13 cellular contexts compared by ENCODE assay signal in genomic region chr7:127678330-127678729, GRCh38. TPM values are rescaled to one million over a fixed set of nuclear protein-coding genes. Genes with fewer than 3 reads are reported as not detected.
DNase-seq lines count a peak whose midpoint lies in the region; ATAC-seq and TF ChIP-seq lines count a peak whose summit lies in the region.
"Had no signal": no experiment of that assay in that cellular context is flagged by ENCODE, and none has a peak within 500 bp of the region (broad histone marks: within the 10 kb centered on the region; RNA-seq: fewer than 3 reads in every experiment).

No MANE protein-coding gene starts in this region.

- H2AFZ ChIP-seq in OCI-LY3 (ENCODE audit: low read depth, low read length) (no peak overlapping the region), OCI-LY7 (ENCODE audit: low read length) (no peak overlapping the region)
- H2AFZ ChIP-seq: hepatocyte had no signal

- H3K9me3 Mint-ChIP-seq in MCF 10A (ENCODE audit: unreplicated experiment) = peaks cover 5% of the 10 kb centered on the region
- peaks cover 9 to 19% (median 17%) of the 10 kb centered on the region in 5 donors for H3K9me3 Mint-ChIP-seq in CD8-positive, alpha-beta memory T cell

- H3K27me3 ChIP-seq in breast epithelium (no peaks in the 10 kb centered on the region), OCI-LY3 (ENCODE audit: low read depth, low read length) (no peaks in the 10 kb centered on the region), tibial artery (no peaks in the 10 kb centered on the region)
- no peaks in the 10 kb centered on the region for H3K27me3 ChIP-seq in CD8-positive, alpha-beta memory T cell (ENCODE audit: insufficient read depth, low read length, poor library complexity, severe bottlenecking)
- H3K27me3 ChIP-seq: esophagus squamous epithelium, hepatocyte had no signal

- peak overlapping the region; percentile 68 for H3K27ac Mint-ChIP-seq in MCF 10A (ENCODE audit: low read depth, unreplicated experiment)
- H3K27ac Mint-ChIP-seq in CD8-positive, alpha-beta memory T cell = peak overlapping the region in 2 of 8 donors; percentile 57 to 81
- H3K27ac Mint-ChIP-seq: activated naive CD8-positive, alpha-beta T cell treated with anti-CD3 and anti-CD28 coated beads, Interleukin-2, amount 50 U/mL, for 24 hours had no signal

- TF ChIP-seq POLR2A in breast epithelium (IDR thresholded peaks at IDR 0.05) = no peak

- TF ChIP-seq CTCF in MCF 10A (IDR thresholded peaks at IDR 0.05; ENCODE audit: unreplicated experiment) = no peak
- TF ChIP-seq CTCF in breast epithelium (IDR thresholded peaks at IDR 0.05) = no peak
- no peak for TF ChIP-seq CTCF in OCI-LY3 (IDR thresholded peaks at IDR 0.05; ENCODE audit: low read depth, low read length)
- TF ChIP-seq CTCF in epithelial cell of esophagus (IDR thresholded peaks at IDR 0.05; ENCODE audit: insufficient read depth, low read depth, low read length, missing control alignments) = no peak
- TF ChIP-seq CTCF in tibial artery (IDR thresholded peaks at IDR 0.05) = no peak
- TF ChIP-seq CTCF in OCI-LY7 (conservative IDR thresholded peaks at IDR 0.05; ENCODE audit: low read length) = no peak

- no peaks in the 10 kb centered on the region for H3K27me3 Mint-ChIP-seq in MCF 10A (ENCODE audit: insufficient read depth, unreplicated experiment)
- H3K27me3 Mint-ChIP-seq in CD8-positive, alpha-beta memory T cell = peaks cover 0 to 1% of the 10 kb centered on the region in 2 donors
- H3K27me3 Mint-ChIP-seq: activated naive CD8-positive, alpha-beta T cell treated with anti-CD3 and anti-CD28 coated beads, Interleukin-2, amount 50 U/mL, for 24 hours had no signal

- H3K4me2 ChIP-seq in OCI-LY3 (ENCODE audit: low read length) (peak overlapping the region; percentile 48), OCI-LY7 (ENCODE audit: low read length) (no peak overlapping the region)
- H3K4me2 ChIP-seq: hepatocyte had no signal

- intact Hi-C loops in MCF 10A (cut with micrococcal nuclease) = no loop called here
- intact Hi-C loops in breast epithelium (cut with DNase I; ENCODE audit: low total_unique reads) = no loop called here
- intact Hi-C loops in tibial artery (cut with DNase I; ENCODE audit: low total_unique reads) = no loop called here
- intact Hi-C loops in OCI-LY7 (cut with micrococcal nuclease; ENCODE audit: unreplicated experiment) = no loop called here

- H3K36me3 Mint-ChIP-seq in MCF 10A (ENCODE audit: insufficient read depth, unreplicated experiment) = peaks cover 29% of the 10 kb centered on the region
- H3K36me3 Mint-ChIP-seq in CD8-positive, alpha-beta memory T cell = peaks cover 26 to 58% (median 30%) of the 10 kb centered on the region in 3 donors

- H3K4me3 Mint-ChIP-seq in MCF 10A (ENCODE audit: unreplicated experiment) = no peak overlapping the region
- peak overlapping the region in 1 of 7 donors; percentile 43 for H3K4me3 Mint-ChIP-seq in CD8-positive, alpha-beta memory T cell
- H3K4me3 Mint-ChIP-seq: activated naive CD8-positive, alpha-beta T cell treated with anti-CD3 and anti-CD28 coated beads, Interleukin-2, amount 50 U/mL, for 24 hours had no signal

- no peak overlapping the region for H3K27ac ChIP-seq in breast epithelium
- peak overlapping the region; percentile 55 for H3K27ac ChIP-seq in OCI-LY3 (ENCODE audit: low read length)
- H3K27ac ChIP-seq in CD8-positive, alpha-beta memory T cell (ENCODE audit: low read depth, low read length) = no peak overlapping the region
- no peak overlapping the region for H3K27ac ChIP-seq in tibial artery
- H3K27ac ChIP-seq in OCI-LY7 (ENCODE audit: low read depth, low read length, poor library complexity, severe bottlenecking) = no peak overlapping the region
- H3K27ac ChIP-seq: hepatocyte, SK-N-MC had no signal

- H3K9me3 ChIP-seq in breast epithelium (no peaks in the 10 kb centered on the region), OCI-LY3 (ENCODE audit: insufficient read depth, low read length) (no peaks in the 10 kb centered on the region), tibial artery (no peaks in the 10 kb centered on the region), OCI-LY7 (ENCODE audit: low read length) (peaks cover 35% of the 10 kb centered on the region; the same call in 1 of the 2 replicates)
- H3K9me3 ChIP-seq in CD8-positive, alpha-beta memory T cell (ENCODE audit: low read length) = peaks cover 6% of the 10 kb centered on the region

- CTCF ChIA-PET in MCF 10A (lab: Yijun Ruan, JAX) = interaction anchor here (0.6 to 1.2 kb wide), 4 partner anchors 9 to 529 kb away, joined by 3 to 4 read pairs (median 4); no protein-coding TSS in a partner anchor
- CTCF ChIA-PET in CD8-positive, alpha-beta memory T cell (lab: Charles Lee) = no interaction called here
- CTCF ChIA-PET in OCI-LY7 (lab: Charles Lee; ENCODE audit: unreplicated experiment) = no interaction called here

- ATAC-seq in GM18867 (IDR thresholded peaks at IDR 0.05; ENCODE audit: unreplicated experiment) = no peak
- ATAC-seq: activated naive CD8-positive, alpha-beta T cell treated with anti-CD3 and anti-CD28 coated beads, Interleukin-2, amount 50 U/mL, for 24 hours had no signal

- H3K4me1 Mint-ChIP-seq in MCF 10A (ENCODE audit: insufficient read depth, unreplicated experiment) = peaks cover 18% of the 10 kb centered on the region
- H3K4me1 Mint-ChIP-seq in CD8-positive, alpha-beta memory T cell = peaks cover 45 to 62% (median 49%) of the 10 kb centered on the region in 3 donors

- no peaks in the 10 kb centered on the region for H3K36me3 ChIP-seq in breast epithelium
- H3K36me3 ChIP-seq in OCI-LY3 (replicated peaks; ENCODE audit: low read depth, low read length) = peaks cover 40% of the 10 kb centered on the region
- no peaks in the 10 kb centered on the region for H3K36me3 ChIP-seq in CD8-positive, alpha-beta memory T cell (ENCODE audit: insufficient read depth, low read length)
- H3K36me3 ChIP-seq in tibial artery = peaks cover 0 to 5% (median 0%) of the 10 kb centered on the region in 3 donors
- H3K36me3 ChIP-seq in OCI-LY7 (ENCODE audit: insufficient read depth, low read length) = peaks cover 89% of the 10 kb centered on the region

- POLR2A ChIA-PET in MCF 10A (lab: Yijun Ruan, JAX) = interaction anchor here (0.6 to 2.4 kb wide), 12 partner anchors 8 to 260 kb away, joined by 3 to 9 read pairs (median 4); partner anchors contain the start of genes ARF5 and SND1
- POLR2A ChIA-PET in CD8-positive, alpha-beta memory T cell (lab: Charles Lee) = no interaction called here
- POLR2A ChIA-PET in OCI-LY7 (lab: Charles Lee) = interaction anchor here (1.0 to 1.7 kb wide), 5 partner anchors 9 to 26 kb away, joined by 4 to 6 read pairs (median 4); no protein-coding TSS in a partner anchor

- H4K20me1 ChIP-seq in OCI-LY3 (ENCODE audit: insufficient read depth, low read length) (peaks cover 95% of the 10 kb centered on the region), OCI-LY7 (ENCODE audit: insufficient read depth, low read length) (peaks cover 7% of the 10 kb centered on the region; the same call in 1 of the 2 replicates)

- DNase-seq in MCF 10A (ENCODE audit: unreplicated experiment) (peak; percentile 55), breast epithelium (ENCODE audit: low spot score in 2 of 2) (no peak), epithelial cell of esophagus (ENCODE audit: low read depth) (peak; percentile 23), tibial artery (no peak), OCI-LY7 (ENCODE audit: low spot score) (no peak)
- DNase-seq in CD8-positive, alpha-beta memory T cell = no peak
- DNase-seq: activated naive CD8-positive, alpha-beta T cell treated with anti-CD3 and anti-CD28 coated beads, Interleukin-2, amount 50 U/mL, for 24 hours; DMS153; esophagus squamous epithelium had no signal

- H3K9me2 ChIP-seq in OCI-LY7 (ENCODE audit: insufficient read depth, low read length) = no peaks in the 10 kb centered on the region

- no peak overlapping the region for H3K4me3 ChIP-seq in breast epithelium
- H3K4me3 ChIP-seq in OCI-LY3 (ENCODE audit: low read length) = no peak overlapping the region
- H3K4me3 ChIP-seq in epithelial cell of esophagus (ENCODE audit: low read length) = no peak overlapping the region
- H3K4me3 ChIP-seq in CD8-positive, alpha-beta memory T cell (ENCODE audit: low read length) = no peak overlapping the region
- H3K4me3 ChIP-seq in tibial artery = no peak overlapping the region
- H3K4me3 ChIP-seq in OCI-LY7 (ENCODE audit: low read depth, low read length, poor library complexity, severe bottlenecking) = no peak overlapping the region
- H3K4me3 ChIP-seq: esophagus squamous epithelium, hepatocyte, SK-N-MC had no signal

- no peak overlapping the region for H3K9ac ChIP-seq in OCI-LY3 (ENCODE audit: low read length)

- BruUV-seq in MCF 10A (replicated peaks; lab: Mats Ljungman, UMichigan) (no TSS peak), OCI-LY7 (replicated peaks; lab: Mats Ljungman, UMichigan) (no TSS peak)

- peaks cover 100% of the 10 kb centered on the region for H3K79me2 ChIP-seq in OCI-LY3 (ENCODE audit: low read length)
- H3K79me2 ChIP-seq in OCI-LY7 (ENCODE audit: insufficient read depth, low read depth, low read length) = peaks cover 92% of the 10 kb centered on the region

- no peaks in the 10 kb centered on the region for H3K4me1 ChIP-seq in breast epithelium
- peaks cover 29% of the 10 kb centered on the region for H3K4me1 ChIP-seq in OCI-LY3 (ENCODE audit: low read length)
- no peaks in the 10 kb centered on the region for H3K4me1 ChIP-seq in CD8-positive, alpha-beta memory T cell (ENCODE audit: insufficient read depth, low read length)
- peaks cover 0 to 25% (median 9%) of the 10 kb centered on the region in 4 donors for H3K4me1 ChIP-seq in tibial artery
- peaks cover 6% of the 10 kb centered on the region for H3K4me1 ChIP-seq in OCI-LY7 (ENCODE audit: insufficient read depth, low read length, poor library complexity, severe bottlenecking)

RNA-seq across cellular contexts. Expression of gene SND1, which starts 26.3 kb away (rescaled TPM):
- 291 and 297 TPM in 2 replicates for total RNA-seq in MCF 10A (2022)
- 100 to 1,000 TPM in 2 of 3 donors, 10 to 100 TPM in 1; 83.5 to 131 (median 120) TPM for total RNA-seq in breast epithelium
- 100 to 1,000 TPM; 198 to 203 TPM for total RNA-seq in CD8-positive, alpha-beta memory T cell
- 121 TPM for polyA plus RNA-seq in CD8-positive, alpha-beta memory T cell
- total RNA-seq in OCI-LY7 (2014; rRNA removed; shearing (Covaris generic)) = 111 and 112 TPM in 2 replicates
- 221 and 225 TPM in 2 replicates for total RNA-seq in OCI-LY7 (2022)

Comparison
In these comparisons a context has a peak if more than half of its experiments do, and no peak if none do; other contexts are left out.
1. DNase-seq: peak in MCF 10A (single experiment) and epithelial cell of esophagus (single experiment); none in breast epithelium (0 of 2), CD8-positive, alpha-beta memory T cell (0 of 5), tibial artery (0 of 2) and OCI-LY7 (single experiment).